ENCODE assay signal across 1 cellular context in genomic region chr7:158080899-158081445, GRCh38.
TF ChIP-seq lines count a peak whose summit lies in the region.

No MANE protein-coding gene starts in this region.

TF ChIP-seq in WTC11, 78 proteins besides CTCF, POLR2A, EP300 and RAD21 (continued from another document):
- TF ChIP-seq ATF2 (CRISPR knock-in tag; IDR thresholded peaks at IDR 0.05; ENCODE audit: borderline replicate concordance, low read depth), result no peak
- no peak for TF ChIP-seq SOX15 (CRISPR knock-in tag; IDR thresholded peaks at IDR 0.05)
- TF ChIP-seq E2F1 (CRISPR knock-in tag; IDR thresholded peaks at IDR 0.05), result no peak
